In the genomic region with DNA sequence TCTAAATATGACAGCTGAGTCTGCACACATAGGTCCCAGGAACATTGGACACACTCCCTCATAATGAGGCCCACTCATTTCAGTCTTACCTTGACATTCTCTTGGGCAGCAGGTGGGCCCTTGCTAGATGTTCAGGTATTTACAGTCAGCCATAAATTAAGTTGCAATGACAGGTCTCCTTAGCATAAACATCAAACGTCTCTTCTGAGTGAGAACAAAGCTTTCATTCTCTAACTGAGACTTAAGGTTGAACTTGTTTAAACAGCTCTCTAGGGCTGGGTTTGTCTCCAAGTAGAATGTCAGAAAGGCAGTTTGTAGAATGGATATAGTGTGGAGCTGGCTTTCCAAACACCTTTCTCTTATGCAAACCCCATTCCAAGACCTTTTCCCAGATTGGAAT, we compare ENCODE assay signal across 16 cellular contexts. TPM values are rescaled to one million over a fixed set of nuclear protein-coding genes. Genes with fewer than 3 reads are reported as not detected.
DNase-seq lines count a peak whose midpoint lies in the region; ATAC-seq, FAIRE-seq and TF ChIP-seq lines count a peak whose summit lies in the region.
"Had no signal": no experiment of that assay in that cellular context is flagged by ENCODE, and none has a peak within 500 bp of the region (broad histone marks: within the 10 kb centered on the region; RNA-seq: fewer than 3 reads in every experiment).

No MANE protein-coding gene starts in this region.

- H3K36me3 ChIP-seq in CD4-positive, alpha-beta memory T cell (ENCODE audit: insufficient read depth, low read length): no peaks in the 10 kb centered on the region
- H3K36me3 ChIP-seq in muscle layer of duodenum (ENCODE audit: control insufficient read depth in 1 of 2, insufficient read depth in 2 of 2, low read length in 2 of 2) (no peaks in the 10 kb centered on the region), lower lobe of right lung (peaks cover 3% of the 10 kb centered on the region)

- H3K27ac Mint-ChIP-seq in CD4-positive, alpha-beta memory T cell: peak overlapping the region in 4 of 7 donors; percentile 49 to 82 (median 64)
- H3K27ac Mint-ChIP-seq in central memory CD8-positive, alpha-beta T cell (ENCODE audit: low read depth): peak overlapping the region; percentile 14

- H3K4me3 Mint-ChIP-seq in CD4-positive, alpha-beta memory T cell: peak overlapping the region in 1 of 8 donors; percentile 24
- no peak overlapping the region for H3K4me3 Mint-ChIP-seq in central memory CD8-positive, alpha-beta T cell

- H3K27me3 ChIP-seq in CD4-positive, alpha-beta memory T cell (ENCODE audit: insufficient read depth, low read length): no peaks in the 10 kb centered on the region
- H3K27me3 ChIP-seq in muscle layer of duodenum (ENCODE audit: low read depth, low read length) (no peaks in the 10 kb centered on the region), lower lobe of right lung (ENCODE audit: low read depth) (no peaks in the 10 kb centered on the region)
- H3K27me3 ChIP-seq: gastroesophageal sphincter, testis had no signal

- no peaks in the 10 kb centered on the region for H3K27me3 Mint-ChIP-seq in CD4-positive, alpha-beta memory T cell
- H3K27me3 Mint-ChIP-seq in central memory CD8-positive, alpha-beta T cell: no peaks in the 10 kb centered on the region

- H3K27ac ChIP-seq in CD4-positive, alpha-beta memory T cell (ENCODE audit: low read depth, low read length): no peak overlapping the region
- peak overlapping the region; percentile 78 for H3K27ac ChIP-seq in muscle layer of duodenum (ENCODE audit: low read length)
- H3K27ac ChIP-seq in lower lobe of right lung: no peak overlapping the region
- H3K27ac ChIP-seq: gastroesophageal sphincter, testis had no signal

- peaks cover 16% of the 10 kb centered on the region for H3K4me1 ChIP-seq in CD4-positive, alpha-beta memory T cell (ENCODE audit: insufficient read depth, low read length)
- H3K4me1 ChIP-seq in muscle layer of duodenum (ENCODE audit: control insufficient read depth in 1 of 2, insufficient read depth in 2 of 2, low read length in 2 of 2): peaks cover 9 to 33% of the 10 kb centered on the region in 2 donors
- peaks cover 40% of the 10 kb centered on the region for H3K4me1 ChIP-seq in lower lobe of right lung

- ATAC-seq in central memory CD8-positive, alpha-beta T cell (replicated peaks; ENCODE audit: extremely low read depth, poor library complexity, severe bottlenecking): no peak
- no peak for ATAC-seq in GM19023 (IDR thresholded peaks at IDR 0.05; ENCODE audit: unreplicated experiment)
- ATAC-seq in lower lobe of right lung: no peak
- ATAC-seq: gastroesophageal sphincter, GM12878 had no signal

- no peak overlapping the region for H3K4me3 ChIP-seq in CD4-positive, alpha-beta memory T cell (ENCODE audit: low read length in 2 of 2)
- no peak overlapping the region for H3K4me3 ChIP-seq in Jurkat, Clone E6-1 (ENCODE audit: low read length)
- H3K4me3 ChIP-seq in muscle layer of duodenum (ENCODE audit: low read depth in 1 of 2, low read length in 2 of 2) (peak overlapping the region in 1 of 2 donors; percentile 7), lower lobe of right lung (no peak overlapping the region)
- H3K4me3 ChIP-seq: gastroesophageal sphincter, GM12878, testis had no signal

- POLR2A ChIA-PET in CD4-positive, alpha-beta memory T cell (lab: Charles Lee; ENCODE audit: partially characterized antibody): interaction anchor here (0.6 to 1.4 kb wide), 4 partner anchors 9 to 42 kb away, joined by 3 to 4 read pairs (median 3); no protein-coding TSS in a partner anchor

- TF ChIP-seq POLR2A in H54 (IDR thresholded peaks at IDR 0.05; ENCODE audit: low read depth, low read length): no peak

- CTCF ChIA-PET in CD4-positive, alpha-beta memory T cell (lab: Charles Lee; ENCODE audit: partially characterized antibody): interaction anchor here (0.8 to 6.7 kb wide), 5 partner anchors 11 to 63 kb away, joined by 3 to 61 read pairs (median 6); no protein-coding TSS in a partner anchor

- H3K9me3 ChIP-seq in CD4-positive, alpha-beta memory T cell (ENCODE audit: control insufficient read depth in 1 of 2, low read length in 2 of 2): no peaks in the 10 kb centered on the region
- H3K9me3 ChIP-seq in muscle layer of duodenum (ENCODE audit: control insufficient read depth in 1 of 2, low read length in 2 of 2) (no peaks in the 10 kb centered on the region), lower lobe of right lung (no peaks in the 10 kb centered on the region)
- H3K9me3 ChIP-seq: gastroesophageal sphincter, testis had no signal

- H3K36me3 Mint-ChIP-seq in CD4-positive, alpha-beta memory T cell: peaks cover 7 to 11% of the 10 kb centered on the region in 2 donors
- no peaks in the 10 kb centered on the region for H3K36me3 Mint-ChIP-seq in central memory CD8-positive, alpha-beta T cell (ENCODE audit: insufficient read depth)

- no peaks in the 10 kb centered on the region for H3K9me3 Mint-ChIP-seq in CD4-positive, alpha-beta memory T cell
- H3K9me3 Mint-ChIP-seq in central memory CD8-positive, alpha-beta T cell: no peaks in the 10 kb centered on the region

- no peak for TF ChIP-seq CTCF in lower lobe of right lung (IDR thresholded peaks at IDR 0.05)

- no peak for FAIRE-seq in H54 (lab: Jason Lieb, UNC)
- FAIRE-seq: astrocyte, GM12878 had no signal

- no peak for DNase-seq in CD4-positive, alpha-beta memory T cell
- peak; percentile 54 for DNase-seq in Jurkat, Clone E6-1 (ENCODE audit: low read depth, low spot score)
- DNase-seq in central memory CD8-positive, alpha-beta T cell (ENCODE audit: low spot score in 2 of 2): no peak
- DNase-seq in H54 (ENCODE audit: insufficient read length, low spot score) (no peak), lower lobe of right lung (no peak), NCI-H446 (lab: John Stamatoyannopoulos, UW) (no peak)
- DNase-seq: activated CD4-positive, alpha-beta T cell treated with anti-CD3 and anti-CD28 coated beads, Interleukin-2, amount 50 U/mL, for 1 hour; effector memory CD4-positive, alpha-beta T cell; NCI-H524; T-helper 9 cell; testis had no signal

- intact Hi-C loops in CD4-positive, alpha-beta memory T cell (cut with micrococcal nuclease): no loop called here
- intact Hi-C loops in lower lobe of right lung (cut with DNase I): no loop called here

- H3K4me1 Mint-ChIP-seq in CD4-positive, alpha-beta memory T cell: peaks cover 26 to 38% (median 34%) of the 10 kb centered on the region in 4 donors
- no peaks in the 10 kb centered on the region for H3K4me1 Mint-ChIP-seq in central memory CD8-positive, alpha-beta T cell

RNA-seq across cellular contexts. Expression of a gene that starts 10.3 kb away (rescaled TPM):
- 10 to 100 TPM; 10.8 to 12.6 TPM for total RNA-seq in CD4-positive, alpha-beta memory T cell
- polyA plus RNA-seq in CD4-positive, alpha-beta memory T cell: 1 to 10 TPM in 1 of 2 donors, under 1 TPM in 1; 0.42 to 2.5 TPM
- 16.4 TPM for polyA plus RNA-seq in Jurkat, Clone E6-1 (2012; ENCODE audit: insufficient read depth, insufficient read length)
- total RNA-seq in lower lobe of right lung: 34.9 TPM

RNA-seq across cellular contexts. Expression of a gene that starts 44.9 kb away (rescaled TPM):
- total RNA-seq in CD4-positive, alpha-beta memory T cell: 10 to 100 TPM; 30.5 to 31.7 TPM
- polyA plus RNA-seq in CD4-positive, alpha-beta memory T cell: 1 to 10 TPM; 1.2 to 5.3 TPM
- polyA plus RNA-seq in Jurkat, Clone E6-1 (2012; ENCODE audit: insufficient read depth, insufficient read length): 18.4 TPM
- total RNA-seq in lower lobe of right lung: 85.5 TPM

RNA-seq across cellular contexts. Expression of a gene that starts 54.5 kb away (rescaled TPM):
- total RNA-seq in CD4-positive, alpha-beta memory T cell: under 1 TPM; 0.15 to 0.83 TPM
- polyA plus RNA-seq in CD4-positive, alpha-beta memory T cell: not detected
- not detected for polyA plus RNA-seq in Jurkat, Clone E6-1 (2012; ENCODE audit: insufficient read depth, insufficient read length)
- total RNA-seq in lower lobe of right lung: 242 TPM
- total RNA-seq: GM12878 had no signal
- polyA plus RNA-seq: GM12878 had no signal

Comparison
In these comparisons a context has a peak if more than half of its experiments do, and no peak if none do; other contexts are left out.
1. RNA of a gene that starts 54.5 kb away (total RNA-seq): 242 TPM in lower lobe of right lung (single experiment); 0.15 to 0.83 TPM in CD4-positive, alpha-beta memory T cell; every median in the first group is over 100 times any median in the second.